ENCODE assay signal across 20 cellular contexts in the genomic region with DNA sequence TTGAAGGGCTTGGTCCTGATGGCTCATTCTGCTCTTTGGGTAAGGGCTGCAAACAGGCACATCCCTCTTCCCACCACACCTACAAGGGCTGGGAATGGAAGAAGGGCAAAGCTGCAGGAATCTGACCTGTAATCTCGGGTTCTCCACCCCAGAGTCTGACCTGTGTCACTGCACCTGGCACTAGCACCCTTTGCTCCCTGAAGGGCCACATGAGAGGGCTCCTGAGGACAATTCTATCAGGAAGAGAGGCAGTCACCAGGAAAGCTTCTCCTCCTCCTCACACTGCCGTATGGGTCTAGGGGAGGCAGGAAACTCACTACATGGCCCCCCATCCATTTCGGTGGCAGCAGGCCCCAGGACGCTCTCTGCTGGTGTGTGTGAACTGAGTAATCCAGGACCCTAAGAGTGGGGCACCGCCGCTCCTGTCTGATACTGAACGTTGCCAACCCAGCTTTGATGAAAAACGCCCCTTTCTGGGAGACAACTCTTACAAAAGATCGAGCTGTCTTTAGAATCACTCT. TPM values are rescaled to one million over a fixed set of nuclear protein-coding genes. Genes with fewer than 3 reads are reported as not detected.
DNase-seq lines count a peak whose midpoint lies in the region; ATAC-seq, FAIRE-seq and TF ChIP-seq lines count a peak whose summit lies in the region.
"Had no signal": no experiment of that assay in that cellular context is flagged by ENCODE, and none has a peak within 500 bp of the region (broad histone marks: within the 10 kb centered on the region; RNA-seq: fewer than 3 reads in every experiment).

No MANE protein-coding gene starts in this region.

- TF ChIP-seq RAD21 in K562 (CRISPR knock-in tag; conservative IDR thresholded peaks at IDR 0.05 in 1 of 2, IDR thresholded peaks at IDR 0.05 in 1 of 2) = no peak

- H3K36me3 ChIP-seq in K562 (ENCODE audit: control insufficient read depth, insufficient read depth, low read length) (no peaks in the 10 kb centered on the region), neural progenitor cell (no peaks in the 10 kb centered on the region)
- H3K36me3 ChIP-seq: BE2C, breast epithelium, gastroesophageal sphincter, lower lobe of right lung had no signal

- POLR2A ChIA-PET in activated naive CD8-positive, alpha-beta T cell treated with anti-CD3 and anti-CD28 coated beads, Interleukin-2, amount 10 ng/mL, durations not matched to agents 7 days and 5 days (lab: Charles Lee) = no interaction called here
- POLR2A ChIA-PET in K562 (lab: Yijun Ruan, JAX) = interaction anchor here (0.6 to 1.3 kb wide), 9 partner anchors 11 to 119 kb away, joined by 3 to 5 read pairs (median 4); no protein-coding TSS in a partner anchor

- peaks cover 19% of the 10 kb centered on the region for H3K27me3 Mint-ChIP-seq in activated naive CD8-positive, alpha-beta T cell treated with anti-CD3 and anti-CD28 coated beads, Interleukin-2, amount 10 ng/mL, durations not matched to agents 7 days and 5 days
- H3K27me3 Mint-ChIP-seq in activated naive CD8-positive, alpha-beta T cell treated with anti-CD3 and anti-CD28 coated beads, Interleukin-2, amount 50 U/mL, for 24 hours = peaks cover 42% of the 10 kb centered on the region
- H3K27me3 Mint-ChIP-seq in neural progenitor cell (ENCODE audit: insufficient read depth, low read depth) = peaks cover 15% of the 10 kb centered on the region

- no peak overlapping the region for H3K4me3 ChIP-seq in K562
- H3K4me3 ChIP-seq in neural progenitor cell = no peak overlapping the region
- H3K4me3 ChIP-seq: breast epithelium, coronary artery, gastroesophageal sphincter, lower lobe of right lung, skin epidermis had no signal

- FAIRE-seq in HTR-8/SVneo (lab: Jason Lieb, UNC) (peak; percentile 16), K562 (lab: Jason Lieb, UNC) (no peak)
- FAIRE-seq: islet of Langerhans, urothelium cell line had no signal

- no peak overlapping the region for H3K27ac ChIP-seq in K562 (ENCODE audit: extremely low read depth, low read depth, low read length)
- no peak overlapping the region for H3K27ac ChIP-seq in neural progenitor cell
- H3K27ac ChIP-seq: breast epithelium, coronary artery, gastroesophageal sphincter, lower lobe of right lung, skin epidermis had no signal

- WGBS in K562 (ENCODE audit: insufficient coverage, low coverage, missing lambda C conversion rate) = 7% methylated on average over 9 of the region's 9 CpGs

- H3K4me1 ChIP-seq in K562 (replicated peaks in 1 of 2; ENCODE audit: control insufficient read depth in 2 of 2, insufficient read depth in 2 of 2, low read length in 2 of 2) = peaks cover 0 to 3% of the 10 kb centered on the region in 2 experiments; a peak in 2 of 5 replicates
- H3K4me1 ChIP-seq in neural progenitor cell = peaks cover 3% of the 10 kb centered on the region
- H3K4me1 ChIP-seq: BE2C, breast epithelium had no signal

- intact Hi-C loops in K562 (cut with micrococcal nuclease) = loop anchor here (1.0 kb wide), 2 partner anchors 66 to 112 kb away; no protein-coding TSS in a partner anchor

- H3K27me3 ChIP-seq in K562 (ENCODE audit: control insufficient read depth in 2 of 2, insufficient read depth in 2 of 2, low read length in 2 of 2) (peaks cover 56 to 85% of the 10 kb centered on the region in 2 experiments), neural progenitor cell (peaks cover 44% of the 10 kb centered on the region)

- no peaks in the 10 kb centered on the region for H3K36me3 Mint-ChIP-seq in activated naive CD8-positive, alpha-beta T cell treated with anti-CD3 and anti-CD28 coated beads, Interleukin-2, amount 10 ng/mL, durations not matched to agents 7 days and 5 days
- no peaks in the 10 kb centered on the region for H3K36me3 Mint-ChIP-seq in activated naive CD8-positive, alpha-beta T cell treated with anti-CD3 and anti-CD28 coated beads, Interleukin-2, amount 50 U/mL, for 24 hours (ENCODE audit: low read depth)
- no peaks in the 10 kb centered on the region for H3K36me3 Mint-ChIP-seq in neural progenitor cell
- H3K36me3 Mint-ChIP-seq: stimulated activated effector memory CD8-positive, alpha-beta T cell treated with anti-CD3 and anti-CD28 coated beads, Interleukin-12 subunit alpha, Interleukin-12 subunit beta, amount 100 ng/mL, for 72 hours had no signal

- no peak for TF ChIP-seq EP300 in K562 (IDR thresholded peaks at IDR 0.05; ENCODE audit: low read length)

- TF ChIP-seq CTCF in K562 (IDR thresholded peaks at IDR 0.05 in 2 of 3, conservative IDR thresholded peaks at IDR 0.05 in 1 of 3; ENCODE audit: insufficient read depth in 2 of 3, low read depth in 1 of 3, low read length in 3 of 3) = no peak
- no peak for TF ChIP-seq CTCF in neural progenitor cell (IDR thresholded peaks at IDR 0.05)

- H2AFZ ChIP-seq in K562 (ENCODE audit: low read depth, low read length) (peak overlapping the region; percentile 35), neural progenitor cell (replicated peaks) (peak overlapping the region; percentile 36)

- no peak overlapping the region for H3K27ac Mint-ChIP-seq in activated naive CD8-positive, alpha-beta T cell treated with anti-CD3 and anti-CD28 coated beads, Interleukin-2, amount 10 ng/mL, durations not matched to agents 7 days and 5 days
- H3K27ac Mint-ChIP-seq in activated naive CD8-positive, alpha-beta T cell treated with anti-CD3 and anti-CD28 coated beads, Interleukin-2, amount 50 U/mL, for 24 hours = no peak overlapping the region
- H3K27ac Mint-ChIP-seq in neural progenitor cell = no peak overlapping the region
- H3K27ac Mint-ChIP-seq: stimulated activated effector memory CD8-positive, alpha-beta T cell treated with anti-CD3 and anti-CD28 coated beads, Interleukin-12 subunit alpha, Interleukin-12 subunit beta, amount 100 ng/mL, for 72 hours had no signal

- H3K79me2 ChIP-seq in K562 (ENCODE audit: control insufficient read depth, insufficient read depth, low read length) = no peaks in the 10 kb centered on the region
- H3K79me2 ChIP-seq in neural progenitor cell (ENCODE audit: low read depth) = no peaks in the 10 kb centered on the region

- in situ Hi-C loops in K562 (cut with MboI) = no loop called here

- H4K20me1 ChIP-seq in K562 (replicated peaks; ENCODE audit: control insufficient read depth, insufficient read depth, low read length) = peaks cover 4% of the 10 kb centered on the region
- H4K20me1 ChIP-seq in neural progenitor cell (ENCODE audit: low read depth) = no peaks in the 10 kb centered on the region

- CTCF ChIA-PET in K562 (lab: Yijun Ruan, JAX; ENCODE audit: low intra/inter-chr PET ratio) = interaction anchor here (1.2 to 4.3 kb wide), 4 partner anchors 66 to 455 kb away, joined by 4 to 31 read pairs (median 8); no protein-coding TSS in a partner anchor

- no peaks in the 10 kb centered on the region for H3K9me1 ChIP-seq in K562 (ENCODE audit: control insufficient read depth, insufficient read depth, low read length)

- H3F3A ChIP-seq in neural progenitor cell (ENCODE audit: low read depth) = no peaks in the 10 kb centered on the region

- no TSS peak for BruUV-seq in K562 (replicated peaks; lab: Mats Ljungman, UMichigan)

- no peak for TF ChIP-seq POLR2A in K562 (conservative IDR thresholded peaks at IDR 0.05)

- H3K9me3 ChIP-seq in K562 (replicated peaks; ENCODE audit: control insufficient read depth, insufficient read depth, low read depth, low read length) (no peaks in the 10 kb centered on the region), neural progenitor cell (ENCODE audit: low read depth) (no peaks in the 10 kb centered on the region)
- H3K9me3 ChIP-seq: BE2C, breast epithelium, gastroesophageal sphincter, lower lobe of right lung had no signal

- H3K4me3 Mint-ChIP-seq in activated naive CD8-positive, alpha-beta T cell treated with anti-CD3 and anti-CD28 coated beads, Interleukin-2, amount 10 ng/mL, durations not matched to agents 7 days and 5 days = no peak overlapping the region
- no peak overlapping the region for H3K4me3 Mint-ChIP-seq in activated naive CD8-positive, alpha-beta T cell treated with anti-CD3 and anti-CD28 coated beads, Interleukin-2, amount 50 U/mL, for 24 hours
- no peak overlapping the region for H3K4me3 Mint-ChIP-seq in neural progenitor cell
- H3K4me3 Mint-ChIP-seq: H9; stimulated activated effector memory CD8-positive, alpha-beta T cell treated with anti-CD3 and anti-CD28 coated beads, Interleukin-12 subunit alpha, Interleukin-12 subunit beta, amount 100 ng/mL, for 72 hours had no signal

- H3K4me1 Mint-ChIP-seq in activated naive CD8-positive, alpha-beta T cell treated with anti-CD3 and anti-CD28 coated beads, Interleukin-2, amount 10 ng/mL, durations not matched to agents 7 days and 5 days = peaks cover 21% of the 10 kb centered on the region
- H3K4me1 Mint-ChIP-seq in activated naive CD8-positive, alpha-beta T cell treated with anti-CD3 and anti-CD28 coated beads, Interleukin-2, amount 50 U/mL, for 24 hours = peaks cover 18% of the 10 kb centered on the region
- H3K4me1 Mint-ChIP-seq in neural progenitor cell = peaks cover 3% of the 10 kb centered on the region

- peak; percentile 34 for ATAC-seq in activated naive CD8-positive, alpha-beta T cell treated with anti-CD3 and anti-CD28 coated beads, Interleukin-2, amount 10 ng/mL, durations not matched to agents 7 days and 5 days (ENCODE audit: low read depth)
- no peak for ATAC-seq in activated naive CD8-positive, alpha-beta T cell treated with anti-CD3 and anti-CD28 coated beads, Interleukin-2, amount 50 U/mL, for 24 hours
- ATAC-seq in K562 (peak; percentile 71), GM18870 (IDR thresholded peaks at IDR 0.05; ENCODE audit: unreplicated experiment) (no peak)

- no peak overlapping the region for H3K9ac ChIP-seq in K562 (ENCODE audit: insufficient read depth in 1 of 2, low read depth in 2 of 2, low read length in 2 of 2)
- no peak overlapping the region for H3K9ac ChIP-seq in neural progenitor cell

- H3K9me3 Mint-ChIP-seq in activated naive CD8-positive, alpha-beta T cell treated with anti-CD3 and anti-CD28 coated beads, Interleukin-2, amount 10 ng/mL, durations not matched to agents 7 days and 5 days = no peaks in the 10 kb centered on the region
- H3K9me3 Mint-ChIP-seq in activated naive CD8-positive, alpha-beta T cell treated with anti-CD3 and anti-CD28 coated beads, Interleukin-2, amount 50 U/mL, for 24 hours = no peaks in the 10 kb centered on the region
- no peaks in the 10 kb centered on the region for H3K9me3 Mint-ChIP-seq in neural progenitor cell
- H3K9me3 Mint-ChIP-seq: H9; stimulated activated effector memory CD8-positive, alpha-beta T cell treated with anti-CD3 and anti-CD28 coated beads, Interleukin-12 subunit alpha, Interleukin-12 subunit beta, amount 100 ng/mL, for 72 hours had no signal

- DNase-seq in activated naive CD8-positive, alpha-beta T cell treated with anti-CD3 and anti-CD28 coated beads, Interleukin-2, amount 10 ng/mL, durations not matched to agents 7 days and 5 days = no peak
- DNase-seq in activated naive CD8-positive, alpha-beta T cell treated with anti-CD3 and anti-CD28 coated beads, Interleukin-2, amount 50 U/mL, for 24 hours = no peak
- DNase-seq in HTR-8/SVneo (ENCODE audit: insufficient read length, low spot score) (no peak), K562 (ENCODE audit: extremely low read depth in 1 of 4, low spot score in 3 of 4) (peak in 1 of 4 experiments; percentile 7), neural progenitor cell (ENCODE audit: low spot score) (no peak), A172 (ENCODE audit: low spot score) (no peak), NCI-H2171 treated with DMSO at 0.1 percent for 48 hours (lab: John Stamatoyannopoulos, UW) (no peak)
- DNase-seq: activated gamma-delta T cell had no signal

- H3K4me2 ChIP-seq in K562 (ENCODE audit: insufficient read depth, low read length) = no peak overlapping the region; the same call in 1 of the 2 replicates
- H3K4me2 ChIP-seq in neural progenitor cell = no peak overlapping the region

RNA-seq across cellular contexts. Expression of gene TTLL6, which starts 26.4 kb away (rescaled TPM):
- total RNA-seq in activated naive CD8-positive, alpha-beta T cell treated with anti-CD3 and anti-CD28 coated beads, Interleukin-2, amount 10 ng/mL, durations not matched to agents 7 days and 5 days = not detected
- not detected in 2 replicates for total RNA-seq in K562 (2011; cell fraction: chromatin; rRNA removed; ENCODE audit: low replicate concordance)
- not detected in 2 replicates for total RNA-seq in K562 (2011; cell fraction: nucleolus; rRNA removed)
- total RNA-seq in K562 (2011; cell fraction: nucleoplasm; rRNA removed) = not detected in 2 replicates
- total RNA-seq in K562 (2014; rRNA removed) (0.05 TPM in 1 of 2 replicates, not detected in the other), K562 (2014; rRNA removed; fragmentation: Illumina TruSeq; extraction: Trizol) (not detected in 2 replicates), K562 (2015; rRNA removed; fragmentation: Illumina TruSeq; extraction: Trizol) (not detected in 2 replicates), K562 (2021) (not detected in 2 replicates), neural progenitor cell (ENCODE audit: low replicate concordance) (6.8 and 17.4 TPM in 2 replicates)
- polyA plus RNA-seq in K562 (2011; rRNA removed) (not detected in 2 replicates), K562 (2014; fragmentation: Illumina TruSeq; extraction: Trizol) (not detected in 2 replicates), K562 (2014; fragmentation: Nextera tagmentation; extraction: Ambion mirVana) (not detected), K562 (2014; rRNA removed) (not detected in 2 replicates)
- not detected in 2 replicates for polyA plus RNA-seq in K562 (2011; cell fraction: cytosol; rRNA removed)
- polyA plus RNA-seq in K562 (2011; cell fraction: nucleus; rRNA removed) = not detected in 2 replicates
- not detected in 2 replicates for polyA plus RNA-seq in K562 (2012)
- not detected in 2 replicates for polyA minus RNA-seq in K562 (2011; rRNA and poly(A)+ RNA removed)
- polyA minus RNA-seq in K562 (2011; cell fraction: cytosol; rRNA and poly(A)+ RNA removed) = not detected in 2 replicates
- not detected in 2 replicates for polyA minus RNA-seq in K562 (2011; cell fraction: nucleus; rRNA and poly(A)+ RNA removed)
- total RNA-seq in A172 (2014; rRNA removed; shearing (Covaris generic)) = 0.02 TPM in 1 of 2 replicates, not detected in the other
- total RNA-seq: Daoy, gastroesophageal sphincter had no signal

RNA-seq across cellular contexts. Expression of gene CALCOCO2, which starts 40.2 kb away (rescaled TPM):
- total RNA-seq in activated naive CD8-positive, alpha-beta T cell treated with anti-CD3 and anti-CD28 coated beads, Interleukin-2, amount 10 ng/mL, durations not matched to agents 7 days and 5 days = 100 to 1,000 TPM; 179 to 199 TPM
- total RNA-seq in K562 (2011; cell fraction: chromatin; rRNA removed; ENCODE audit: low replicate concordance) = 99.5 and 212 TPM in 2 replicates
- 64.4 and 72.4 TPM in 2 replicates for total RNA-seq in K562 (2011; cell fraction: nucleolus; rRNA removed)
- 126 and 140 TPM in 2 replicates for total RNA-seq in K562 (2011; cell fraction: nucleoplasm; rRNA removed)
- total RNA-seq in K562 (2014; rRNA removed) (24.1 and 24.8 TPM in 2 replicates), K562 (2014; rRNA removed; fragmentation: Illumina TruSeq; extraction: Trizol) (71.1 and 87.2 TPM in 2 replicates), K562 (2015; rRNA removed; fragmentation: Illumina TruSeq; extraction: Trizol) (38.4 and 39.8 TPM in 2 replicates), K562 (2021) (67.5 and 69.4 TPM in 2 replicates), neural progenitor cell (ENCODE audit: low replicate concordance) (23.9 and 34.1 TPM in 2 replicates)
- polyA plus RNA-seq in K562 (2011; rRNA removed) (87.3 and 117 TPM in 2 replicates), K562 (2014; fragmentation: Illumina TruSeq; extraction: Trizol) (74.7 and 79.9 TPM in 2 replicates), K562 (2014; fragmentation: Nextera tagmentation; extraction: Ambion mirVana) (10 to 100 TPM; 34.6 to 85.9 TPM), K562 (2014; rRNA removed) (52.9 and 63.2 TPM in 2 replicates)
- polyA plus RNA-seq in K562 (2011; cell fraction: cytosol; rRNA removed) = 28.1 and 43.7 TPM in 2 replicates
- 90.8 and 154 TPM in 2 replicates for polyA plus RNA-seq in K562 (2011; cell fraction: nucleus; rRNA removed)
- polyA plus RNA-seq in K562 (2012) = 61.5 and 168 TPM in 2 replicates
- polyA minus RNA-seq in K562 (2011; rRNA and poly(A)+ RNA removed) = 160 and 191 TPM in 2 replicates
- polyA minus RNA-seq in K562 (2011; cell fraction: cytosol; rRNA and poly(A)+ RNA removed) = 37.6 and 58.6 TPM in 2 replicates
- 24.8 and 62.5 TPM in 2 replicates for polyA minus RNA-seq in K562 (2011; cell fraction: nucleus; rRNA and poly(A)+ RNA removed)
- total RNA-seq in A172 (2014; rRNA removed; shearing (Covaris generic)) = 50.3 and 78.4 TPM in 2 replicates

Comparison
In these comparisons a context has a peak if more than half of its experiments do, and no peak if none do; other contexts are left out.
1. ATAC-seq: peak in activated naive CD8-positive, alpha-beta T cell treated with anti-CD3 and anti-CD28 coated beads, Interleukin-2, amount 10 ng/mL, durations not matched to agents 7 days and 5 days (single experiment) and K562 (single experiment); none in activated naive CD8-positive, alpha-beta T cell treated with anti-CD3 and anti-CD28 coated beads, Interleukin-2, amount 50 U/mL, for 24 hours (single experiment) and GM18870 (single experiment).